ENCODE assay signal across 8 cellular contexts in genomic region chr6:7311920-7312615, GRCh38. TPM values are rescaled to one million over a fixed set of nuclear protein-coding genes. Genes with fewer than 3 reads are reported as not detected.
A peak's percentile ranks its signal among the peaks of the same experiment; 100 is the strongest.
DNase-seq lines count a peak whose midpoint lies in the region; ATAC-seq and TF ChIP-seq lines count a peak whose summit lies in the region.

No MANE protein-coding gene starts in this region.

- H3K27me3 ChIP-seq in BE2C (no peaks in the 10 kb centered on the region), RWPE2 (ENCODE audit: insufficient read depth, poor library complexity, severe bottlenecking) (no peaks in the 10 kb centered on the region)
- no peaks in the 10 kb centered on the region for H3K27me3 ChIP-seq in effector memory CD4-positive, alpha-beta T cell (replicated peaks; ENCODE audit: control insufficient read depth, insufficient read depth, low read length, poor library complexity, severe bottlenecking)

- peaks cover 22 to 63% (median 48%) of the 10 kb centered on the region in 4 donors for H3K4me1 Mint-ChIP-seq in naive thymus-derived CD8-positive, alpha-beta T cell

- H3K36me3 ChIP-seq in BE2C (peaks cover 29% of the 10 kb centered on the region), RWPE2 (ENCODE audit: low read depth) (peaks cover 44% of the 10 kb centered on the region)
- peaks cover 28% of the 10 kb centered on the region for H3K36me3 ChIP-seq in effector memory CD4-positive, alpha-beta T cell (ENCODE audit: control insufficient read depth, insufficient read depth, low read length)

- peaks cover 0 to 31% (median 14%) of the 10 kb centered on the region in 3 donors for H3K36me3 Mint-ChIP-seq in naive thymus-derived CD8-positive, alpha-beta T cell

- H3K4me3 ChIP-seq in BE2C (ENCODE audit: low read depth, low read length) (peak overlapping the region; percentile 96), RWPE2 (ENCODE audit: severe bottlenecking) (peak overlapping the region; percentile 72)
- peak overlapping the region; percentile 98 for H3K4me3 ChIP-seq in effector memory CD4-positive, alpha-beta T cell (ENCODE audit: insufficient read depth, low read depth, low read length, poor library complexity, severe bottlenecking)

- DNase-seq in BE2C: no peak
- no peak for DNase-seq in RWPE2 (ENCODE audit: low spot score)
- no peak for DNase-seq in effector memory CD4-positive, alpha-beta T cell
- peak in 1 of 10 donors; percentile 11 for DNase-seq in naive thymus-derived CD8-positive, alpha-beta T cell
- DNase-seq in middle frontal gyrus (ENCODE audit: extremely low spot score, low spot score): no peak
- no peak for DNase-seq in effector CD8-positive, alpha-beta T cell (lab: John Stamatoyannopoulos, UW)

- peak overlapping the region; percentile 90 to 98 (median 96) for H3K4me3 Mint-ChIP-seq in naive thymus-derived CD8-positive, alpha-beta T cell

- ATAC-seq in GM19463 (IDR thresholded peaks at IDR 0.05; ENCODE audit: unreplicated experiment): peak; percentile 0
- no peak; the same call in 2 of the 3 replicates for ATAC-seq in RWPE2 (ENCODE audit: low read depth)
- ATAC-seq in naive thymus-derived CD8-positive, alpha-beta T cell: no peak
- no peak for ATAC-seq in HG02938 (IDR thresholded peaks at IDR 0.05; ENCODE audit: unreplicated experiment)

- H3K4me1 ChIP-seq in BE2C (no peaks in the 10 kb centered on the region), RWPE2 (ENCODE audit: insufficient read depth, poor library complexity, severe bottlenecking) (peaks cover 11% of the 10 kb centered on the region)
- H3K4me1 ChIP-seq in effector memory CD4-positive, alpha-beta T cell (ENCODE audit: control insufficient read depth, insufficient read depth, low read length, poor library complexity, severe bottlenecking): no peaks in the 10 kb centered on the region

- H3K27me3 Mint-ChIP-seq in naive thymus-derived CD8-positive, alpha-beta T cell: no peaks in the 10 kb centered on the region

- H3K9me3 ChIP-seq in BE2C: no peaks in the 10 kb centered on the region
- H3K9me3 ChIP-seq in RWPE2 (ENCODE audit: severe bottlenecking): no peaks in the 10 kb centered on the region
- H3K9me3 ChIP-seq in effector memory CD4-positive, alpha-beta T cell (ENCODE audit: control insufficient read depth, low read length): no peaks in the 10 kb centered on the region

- peak overlapping the region; percentile 71 to 97 (median 90) for H3K27ac Mint-ChIP-seq in naive thymus-derived CD8-positive, alpha-beta T cell

- POLR2A ChIA-PET in naive thymus-derived CD8-positive, alpha-beta T cell (lab: Charles Lee): interaction anchor here (2.6 kb wide), 1 partner anchor 79 kb away, joined by 16 read pairs; the partner anchor contains the start of genes CAGE1 and RIOK1

- peak overlapping the region; percentile 73 for H3K27ac ChIP-seq in RWPE2 (ENCODE audit: poor library complexity, severe bottlenecking)
- H3K27ac ChIP-seq in effector memory CD4-positive, alpha-beta T cell (ENCODE audit: insufficient read depth, low read length, poor library complexity, severe bottlenecking): peak overlapping the region; percentile 78

- TF ChIP-seq CTCF in BE2C (IDR thresholded peaks at IDR 0.05; ENCODE audit: low read depth, low read length) (no peak), RWPE2 (IDR thresholded peaks at IDR 0.05; ENCODE audit: poor library complexity, severe bottlenecking) (no peak)

- no peaks in the 10 kb centered on the region for H3K9me3 Mint-ChIP-seq in naive thymus-derived CD8-positive, alpha-beta T cell

RNA-seq across cellular contexts. Expression of gene SSR1, which starts 0.9 kb away (rescaled TPM):
- polyA plus RNA-seq in BE2C (2012; ENCODE audit: insufficient read depth, insufficient read length, low read depth): 96.8 TPM
- total RNA-seq in naive thymus-derived CD8-positive, alpha-beta T cell: 100 to 1,000 TPM in 1 of 2 experiments, 10 to 100 TPM in 1; 97.5 to 112 TPM
- polyA plus RNA-seq in naive thymus-derived CD8-positive, alpha-beta T cell: 100 to 1,000 TPM; 136 to 159 (median 156) TPM
